Comparison of ENCODE assay signal across 19 cellular contexts in genomic region chr2:132676999-132677398, GRCh38. TPM values are rescaled to one million over a fixed set of nuclear protein-coding genes. Genes with fewer than 3 reads are reported as not detected.
A peak's percentile ranks its signal among the peaks of the same experiment; 100 is the strongest.
DNase-seq lines count a peak whose midpoint lies in the region; ATAC-seq, FAIRE-seq and TF ChIP-seq lines count a peak whose summit lies in the region.
"Had no signal": no experiment of that assay in that cellular context is flagged by ENCODE, and none has a peak within 500 bp of the region (broad histone marks: within the 10 kb centered on the region; RNA-seq: fewer than 3 reads in every experiment).

No MANE protein-coding gene starts in this region.

- H3K9ac ChIP-seq in HCT116 (ENCODE audit: low read length), result no peak overlapping the region

- DNase-seq in AG10803 (ENCODE audit: low read depth), result no peak
- DNase-seq in HCT116 (ENCODE audit: low read depth, low spot score), result no peak
- no peak for DNase-seq in RCC 7860 (ENCODE audit: low spot score)
- DNase-seq in fibroblast of the aortic adventitia (ENCODE audit: low read depth), result peak; percentile 39
- no peak for DNase-seq in WERI-Rb-1
- DNase-seq in activated CD4-positive, CD25-positive, alpha-beta regulatory T cell (lab: John Stamatoyannopoulos, UW), result no peak
- no peak for DNase-seq in H4 (ENCODE audit: low spot score)
- DNase-seq in esophagus muscularis mucosa (ENCODE audit: extremely low spot score), result no peak
- DNase-seq: activated naive CD4-positive, alpha-beta T cell treated with anti-CD3 and anti-CD28 coated beads, Interleukin-2, amount 50 U/mL, for 16 hours; C1 segment of cervical spinal cord; cerebellar nuclear complex; H9; MG63; SIG-M5; stimulated activated naive CD8-positive, alpha-beta T cell treated with anti-CD3 and anti-CD28 coated beads, Interleukin-15, amount 100 ng/mL, for 72 hours had no signal

- ATAC-seq in HCT116, result no peak
- ATAC-seq: stimulated activated naive CD8-positive, alpha-beta T cell treated with anti-CD3 and anti-CD28 coated beads, Interleukin-15, amount 100 ng/mL, for 72 hours had no signal

- RAD21 ChIA-PET in HCT116 (lab: Charles Lee; ENCODE audit: low non-redundant PET in 1 of 2, low total read pairs in 2 of 2, uncharacterized antibody in 2 of 2, unreplicated experiment in 2 of 2), result no interaction called here

- H3K4me3 ChIP-seq in AG10803 (ENCODE audit: low read length), result no peak overlapping the region
- no peak overlapping the region for H3K4me3 ChIP-seq in HCT116 (replicated peaks in 1 of 2; ENCODE audit: low read depth in 1 of 2, low read length in 2 of 2)
- H3K4me3 ChIP-seq in fibroblast of the aortic adventitia (ENCODE audit: low read depth, low read length), result no peak overlapping the region
- no peak overlapping the region for H3K4me3 ChIP-seq in WERI-Rb-1 (ENCODE audit: low read depth, low read length)
- H3K4me3 ChIP-seq in esophagus muscularis mucosa, result no peak overlapping the region
- H3K4me3 ChIP-seq: MG63, vagina had no signal

- intact Hi-C loops in HCT116 (cut with micrococcal nuclease) (loop anchor here (10.0 kb wide), 2 partner anchors 498 to 1168 kb away; no protein-coding TSS in a partner anchor), esophagus muscularis mucosa (cut with DNase I) (no loop called here)

- TF ChIP-seq RAD21 in HCT116 (IDR thresholded peaks at IDR 0.05; ENCODE audit: low read depth), result peak; percentile 39; the same call in 1 of the 2 replicates

- H2AFZ ChIP-seq in HCT116 (ENCODE audit: low read depth, low read length, poor library complexity, severe bottlenecking), result no peak overlapping the region

- H3K27ac ChIP-seq in HCT116 (ENCODE audit: low read depth, low read length) (no peak overlapping the region), WERI-Rb-1 (no peak overlapping the region), esophagus muscularis mucosa (replicated peaks in 1 of 4) (no peak overlapping the region)
- H3K27ac ChIP-seq: epithelial cell of prostate, neutrophil, vagina had no signal

- no TSS peak for BruUV-seq in HCT116 (replicated peaks; lab: Mats Ljungman, UMichigan)

- no peaks in the 10 kb centered on the region; the same call in 1 of the 2 replicates for H3K9me2 ChIP-seq in HCT116 (ENCODE audit: insufficient read depth)

- POLR2A ChIA-PET in HCT116 (lab: Charles Lee), result no interaction called here

- peak; percentile 12; the same call in 1 of the 2 replicates for TF ChIP-seq CTCF in AG10803 (conservative IDR thresholded peaks at IDR 0.05; ENCODE audit: low read length)
- peak; percentile 1 to 47 (median 15); a peak in 4 of 6 replicates for TF ChIP-seq CTCF in HCT116 (IDR thresholded peaks at IDR 0.05 in 2 of 3, conservative IDR thresholded peaks at IDR 0.05 in 1 of 3; ENCODE audit: borderline replicate concordance in 1 of 3, insufficient read depth in 1 of 3, low read depth in 2 of 3, low read length in 2 of 3)
- no peak for TF ChIP-seq CTCF in fibroblast of the aortic adventitia (IDR thresholded peaks at IDR 0.05; ENCODE audit: insufficient read depth, low read length)
- no peak for TF ChIP-seq CTCF in WERI-Rb-1 (IDR thresholded peaks at IDR 0.05; ENCODE audit: low read depth, low read length)
- no peak for TF ChIP-seq CTCF in esophagus muscularis mucosa (IDR thresholded peaks at IDR 0.05)

- H3K27me3 ChIP-seq in HCT116 (ENCODE audit: insufficient read depth, low read length), result peaks cover 71% of the 10 kb centered on the region
- no peaks in the 10 kb centered on the region for H3K27me3 ChIP-seq in WERI-Rb-1 (ENCODE audit: insufficient read depth, low read depth, severe bottlenecking)
- no peaks in the 10 kb centered on the region for H3K27me3 ChIP-seq in esophagus muscularis mucosa
- H3K27me3 ChIP-seq: MG63, vagina had no signal

- TF ChIP-seq POLR2A in HCT116 (IDR thresholded peaks at IDR 0.05; ENCODE audit: borderline replicate concordance, extremely low read depth, insufficient read depth, insufficient read length), result no peak
- no peak for TF ChIP-seq POLR2A in esophagus muscularis mucosa (IDR thresholded peaks at IDR 0.05; ENCODE audit: low read depth)

- H3K9me3 ChIP-seq in HCT116 (ENCODE audit: control insufficient read depth in 1 of 2, insufficient read depth in 1 of 2, low read depth in 1 of 2, low read length in 2 of 2) (no peaks in the 10 kb centered on the region), WERI-Rb-1 (ENCODE audit: severe bottlenecking) (no peaks in the 10 kb centered on the region), esophagus muscularis mucosa (no peaks in the 10 kb centered on the region)
- H3K9me3 ChIP-seq: MG63, neutrophil, vagina had no signal

- no peaks in the 10 kb centered on the region for H3K79me2 ChIP-seq in HCT116 (ENCODE audit: insufficient read depth, low read length)

- no peaks in the 10 kb centered on the region for H3K36me3 ChIP-seq in HCT116 (ENCODE audit: control insufficient read depth in 1 of 2, insufficient read depth in 2 of 2, low read length in 2 of 2)
- no peaks in the 10 kb centered on the region for H3K36me3 ChIP-seq in WERI-Rb-1
- no peaks in the 10 kb centered on the region for H3K36me3 ChIP-seq in esophagus muscularis mucosa
- H3K36me3 ChIP-seq: MG63, neutrophil, vagina had no signal

- FAIRE-seq in RCC 7860 (lab: Jason Lieb, UNC), result peak; percentile 21
- FAIRE-seq: G401.6 had no signal

- H3K4me1 ChIP-seq in HCT116 (ENCODE audit: control insufficient read depth in 1 of 2, insufficient read depth in 2 of 2, low read length in 2 of 2) (no peaks in the 10 kb centered on the region), esophagus muscularis mucosa (no peaks in the 10 kb centered on the region)
- H3K4me1 ChIP-seq: vagina had no signal

- H4K20me1 ChIP-seq in HCT116 (ENCODE audit: insufficient read depth), result no peaks in the 10 kb centered on the region

- CTCF ChIA-PET in HCT116 (lab: Charles Lee), result interaction anchor here (1.0 kb wide), 1 partner anchor 494 kb away, joined by 3 read pairs; no protein-coding TSS in a partner anchor

- TF ChIP-seq EP300 in esophagus muscularis mucosa (IDR thresholded peaks at IDR 0.05), result no peak

- no peak overlapping the region for H3K4me2 ChIP-seq in HCT116 (ENCODE audit: low read length)

- WGBS in esophagus muscularis mucosa, result 66% methylated on average over 2 of the region's 2 CpGs

TF ChIP-seq in HCT116, 20 proteins besides CTCF, POLR2A, EP300 and RAD21:
- TF ChIP-seq JUND (IDR thresholded peaks at IDR 0.05), result no peak
- TF ChIP-seq ZBTB33 (IDR thresholded peaks at IDR 0.05; ENCODE audit: extremely low read depth, insufficient replicate concordance, low read length), result no peak
- TF ChIP-seq ZNF274 (IDR thresholded peaks at IDR 0.05; ENCODE audit: low read depth, low read length), result no peak

RNA-seq across cellular contexts. Expression of gene LYPD1, which starts 7.0 kb away (rescaled TPM):
- total RNA-seq in HCT116 (2021; ENCODE audit: unreplicated experiment), result not detected
- 0.06 and 0.17 TPM in 2 replicates for polyA plus RNA-seq in HCT116 (2012)
- total RNA-seq in fibroblast of the aortic adventitia (ENCODE audit: low replicate concordance), result 0.74 and 25.2 TPM in 2 replicates
- total RNA-seq in H4 (2014; rRNA removed; shearing (Covaris generic)), result 22.0 and 37.9 TPM in 2 replicates
- total RNA-seq in esophagus muscularis mucosa, result 1 to 10 TPM in 1 of 4 donors, under 1 TPM in 2, not detected in 1; 0.66 to 5.4 (median 0.71) TPM
- total RNA-seq: vagina had no signal

Comparison
In these comparisons a context has a peak if more than half of its experiments do, and no peak if none do; other contexts are left out.
1. CTCF ChIP-seq: peak in AG10803 (single experiment) and HCT116 (3 of 3); none in fibroblast of the aortic adventitia (single experiment), WERI-Rb-1 (single experiment) and esophagus muscularis mucosa (0 of 3).